Comparison of ENCODE assay signal across 27 cellular contexts in the genomic region with DNA sequence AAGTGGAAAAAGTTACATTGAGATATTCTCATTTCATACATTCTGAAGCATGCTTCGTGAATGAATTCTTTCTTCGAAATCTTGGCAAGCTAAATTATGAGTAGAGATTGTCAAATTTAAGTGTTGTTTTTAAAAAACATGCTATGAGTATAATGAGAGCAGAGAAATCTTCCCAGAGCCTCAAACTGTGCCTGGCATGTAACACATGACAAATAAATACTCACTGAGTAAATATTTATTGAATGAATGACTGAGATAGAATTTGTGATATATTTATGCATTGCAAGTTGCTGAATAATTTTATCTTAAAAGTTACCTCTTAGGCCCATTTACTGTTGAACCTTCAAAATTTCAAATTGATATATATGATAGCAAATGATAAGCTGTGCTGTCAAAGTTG.
"Had no signal": no experiment of that assay in that cellular context is flagged by ENCODE, and none has a peak within 500 bp of the region (broad histone marks: within the 10 kb centered on the region; RNA-seq: fewer than 3 reads in every experiment).

No MANE protein-coding gene starts in this region.

- H3K4me1 ChIP-seq: colonic mucosa, esophagus muscularis mucosa, esophagus squamous epithelium, foreskin keratinocyte, gastrocnemius medialis, gastroesophageal sphincter, heart left ventricle, heart right ventricle had no signal

- H3K9me3 ChIP-seq: colonic mucosa, esophagus muscularis mucosa, esophagus squamous epithelium, gastrocnemius medialis, gastroesophageal sphincter, heart left ventricle, heart right ventricle had no signal

- H3K36me3 ChIP-seq: colonic mucosa, esophagus muscularis mucosa, esophagus squamous epithelium, gastrocnemius medialis, gastroesophageal sphincter, heart left ventricle, heart right ventricle had no signal

- DNase-seq: colonic mucosa; cortex of kidney; dermis blood vessel endothelial cell; dorsolateral prefrontal cortex; effector CD4-positive, alpha-beta T cell; effector CD8-positive, alpha-beta T cell; effector memory CD4-positive, alpha-beta T cell; effector memory CD8-positive, alpha-beta T cell; endodermal cell; esophagus squamous epithelium; foreskin fibroblast; foreskin keratinocyte; foreskin melanocyte; gastrocnemius medialis; glutamatergic neuron; head of caudate nucleus; heart left ventricle; heart right ventricle had no signal

- ATAC-seq: effector memory CD8-positive, alpha-beta T cell; esophagus mucosa; foreskin keratinocyte; gastrocnemius medialis; gastroesophageal sphincter; heart left ventricle; heart right ventricle had no signal

- FAIRE-seq: colon, endometrium, endothelial cell of umbilical vein, frontal cortex had no signal

- H3K27me3 ChIP-seq: colonic mucosa, dorsolateral prefrontal cortex, esophagus muscularis mucosa, esophagus squamous epithelium, foreskin keratinocyte, gastrocnemius medialis, gastroesophageal sphincter, heart left ventricle, heart right ventricle had no signal

- H3K4me3 ChIP-seq: colonic mucosa, coronary artery, dorsolateral prefrontal cortex, esophagus muscularis mucosa, esophagus squamous epithelium, gastrocnemius medialis, gastroesophageal sphincter, heart left ventricle, heart right ventricle had no signal

- H3K27ac ChIP-seq: colonic mucosa, coronary artery, dorsolateral prefrontal cortex, epithelial cell of prostate, esophagus muscularis mucosa, esophagus squamous epithelium, foreskin keratinocyte, gastrocnemius medialis, gastroesophageal sphincter, heart left ventricle, heart right ventricle had no signal
